ENCODE assay signal across 8 cellular contexts in genomic region chr7:102286237-102287081, GRCh38. TPM values are rescaled to one million over a fixed set of nuclear protein-coding genes. Genes with fewer than 3 reads are reported as not detected.
DNase-seq lines count a peak whose midpoint lies in the region; ATAC-seq and TF ChIP-seq lines count a peak whose summit lies in the region.

Gene SH2B2, plus strand, starts transcription at chr7:102286868. Its CDS starts 13,683 bp downstream, at chr7:102300551.

- H3K4me1 Mint-ChIP-seq in Caco-2 (ENCODE audit: low read depth, unreplicated experiment) (peaks cover 7% of the 10 kb centered on the region), endodermal cell (no peaks in the 10 kb centered on the region)
- H3K4me1 Mint-ChIP-seq in activated CD4-positive, alpha-beta memory T cell treated with anti-CD3 and anti-CD28 coated beads for 36 hours (ENCODE audit: low read depth): peaks cover 34% of the 10 kb centered on the region
- peaks cover 55% of the 10 kb centered on the region for H3K4me1 Mint-ChIP-seq in stimulated activated naive CD8-positive, alpha-beta T cell treated with anti-CD3 and anti-CD28 coated beads, Interleukin-15, amount 100 ng/mL, for 72 hours

- peak within 1 kb of the TSS; percentile 94 for H3K4ac ChIP-seq in mesendoderm (ENCODE audit: low read depth, low read length)

- peaks cover 3% of the 10 kb centered on the region; the same call in 1 of the 2 replicates for H3K4me1 ChIP-seq in Caco-2
- H3K4me1 ChIP-seq in endodermal cell (ENCODE audit: control insufficient read depth, insufficient read depth, low read length): no peaks in the 10 kb centered on the region
- peaks cover 2% of the 10 kb centered on the region for H3K4me1 ChIP-seq in mesendoderm (ENCODE audit: control insufficient read depth, low read depth, low read length)

- H4K5ac ChIP-seq in mesendoderm (ENCODE audit: low read length): no peak within 1 kb of the TSS

- WGBS in endodermal cell (ENCODE audit: insufficient coverage in 1 of 2, insufficient read length in 1 of 2), 2 experiments: 1% methylated on average over 21 to 99 of the region's 114 CpGs
- WGBS in mesendoderm (ENCODE audit: extremely low coverage, insufficient coverage, low lambda C conversion rate): no CpG with 5 or more reads among the region's 114 CpGs

- H3K36me3 ChIP-seq in Caco-2 (ENCODE audit: control insufficient read depth, insufficient read depth, low read length) (no peaks in the 10 kb centered on the region), endodermal cell (ENCODE audit: control insufficient read depth, insufficient read depth, low read length) (no peaks in the 10 kb centered on the region), mesendoderm (ENCODE audit: control insufficient read depth, insufficient read depth, low read length) (no peaks in the 10 kb centered on the region)

- POLR2A ChIA-PET in Caco-2 (lab: Charles Lee): interaction anchor here (0.6 kb wide), 2 partner anchors 77 to 152 kb away, joined by 3 to 4 read pairs; no protein-coding TSS in a partner anchor
- POLR2A ChIA-PET in activated CD4-positive, alpha-beta memory T cell treated with anti-CD3 and anti-CD28 coated beads for 36 hours (lab: Charles Lee): interaction anchor here (1.1 kb wide), 1 partner anchor 107 kb away, joined by 3 read pairs; no protein-coding TSS in a partner anchor

- H4K8ac ChIP-seq in mesendoderm (ENCODE audit: low read depth, low read length): peak within 1 kb of the TSS; percentile 5

- CTCF ChIA-PET in Caco-2 (lab: Charles Lee): interaction anchor here (0.6 to 1.0 kb wide), 2 partner anchors 26 to 77 kb away, joined by 3 to 5 read pairs; no protein-coding TSS in a partner anchor
- CTCF ChIA-PET in activated CD4-positive, alpha-beta memory T cell treated with anti-CD3 and anti-CD28 coated beads for 36 hours (lab: Charles Lee): interaction anchor here (1.1 kb wide), 1 partner anchor 164 kb away, joined by 4 read pairs; no protein-coding TSS in a partner anchor

- H3K27me3 Mint-ChIP-seq in Caco-2 (ENCODE audit: insufficient read depth, unreplicated experiment) (no peaks in the 10 kb centered on the region), endodermal cell (ENCODE audit: insufficient read depth) (peaks cover 22% of the 10 kb centered on the region)
- peaks cover 6% of the 10 kb centered on the region for H3K27me3 Mint-ChIP-seq in activated CD4-positive, alpha-beta memory T cell treated with anti-CD3 and anti-CD28 coated beads for 36 hours
- peaks cover 32% of the 10 kb centered on the region for H3K27me3 Mint-ChIP-seq in stimulated activated naive CD8-positive, alpha-beta T cell treated with anti-CD3 and anti-CD28 coated beads, Interleukin-15, amount 100 ng/mL, for 72 hours

- intact Hi-C loops in Caco-2 (cut with micrococcal nuclease; ENCODE audit: unreplicated experiment): loop anchor here (5.0 to 10.0 kb wide), 2 partner anchors 36 to 168 kb away; no protein-coding TSS in a partner anchor
- intact Hi-C loops in activated CD4-positive, alpha-beta memory T cell treated with anti-CD3 and anti-CD28 coated beads for 36 hours (cut with micrococcal nuclease): loop anchor here (1.0 to 5.0 kb wide), 2 partner anchors 110 to 176 kb away; partner anchors contain the start of genes ALKBH4, LRWD1 and PRKRIP1

- peak within 1 kb of the TSS; percentile 99 for H3K4me3 ChIP-seq in Caco-2 (ENCODE audit: low read depth, low read length)
- peak within 1 kb of the TSS; percentile 81 for H3K4me3 ChIP-seq in endodermal cell (ENCODE audit: low read length)
- H3K4me3 ChIP-seq in mesendoderm (ENCODE audit: low read length): peak within 1 kb of the TSS; percentile 73

- no peaks in the 10 kb centered on the region for H3K9me3 Mint-ChIP-seq in Caco-2 (ENCODE audit: unreplicated experiment)
- no peaks in the 10 kb centered on the region for H3K9me3 Mint-ChIP-seq in activated CD4-positive, alpha-beta memory T cell treated with anti-CD3 and anti-CD28 coated beads for 36 hours
- H3K9me3 Mint-ChIP-seq in endodermal cell: no peaks in the 10 kb centered on the region
- H3K9me3 Mint-ChIP-seq in stimulated activated naive CD8-positive, alpha-beta T cell treated with anti-CD3 and anti-CD28 coated beads, Interleukin-15, amount 100 ng/mL, for 72 hours: no peaks in the 10 kb centered on the region

- no peaks in the 10 kb centered on the region for H3K9me3 ChIP-seq in Caco-2
- no peaks in the 10 kb centered on the region for H3K9me3 ChIP-seq in endodermal cell (ENCODE audit: control insufficient read depth, low read length)

- TF ChIP-seq CTCF in Caco-2 (IDR thresholded peaks at IDR 0.05; ENCODE audit: insufficient read depth in 1 of 2, low read depth in 1 of 2, low read length in 1 of 2, severe bottlenecking in 1 of 2, unreplicated experiment in 1 of 2) (no peak), endodermal cell (conservative IDR thresholded peaks at IDR 0.05) (peak; percentile 11)

- peak; percentile 25 for ATAC-seq in GM21825 (IDR thresholded peaks at IDR 0.05; ENCODE audit: unreplicated experiment)
- ATAC-seq in stimulated activated naive CD8-positive, alpha-beta T cell treated with anti-CD3 and anti-CD28 coated beads, Interleukin-15, amount 100 ng/mL, for 72 hours: peak; percentile 31

- H3K36me3 Mint-ChIP-seq in Caco-2 (ENCODE audit: insufficient read depth, unreplicated experiment) (peaks cover 4% of the 10 kb centered on the region), endodermal cell (ENCODE audit: low read depth) (no peaks in the 10 kb centered on the region)
- H3K36me3 Mint-ChIP-seq in activated CD4-positive, alpha-beta memory T cell treated with anti-CD3 and anti-CD28 coated beads for 36 hours: no peaks in the 10 kb centered on the region

- H3K9ac ChIP-seq in endodermal cell (ENCODE audit: extremely low read depth, low read length, poor library complexity, severe bottlenecking): peak within 1 kb of the TSS; percentile 70
- peak within 1 kb of the TSS; percentile 89 for H3K9ac ChIP-seq in mesendoderm (ENCODE audit: low read length)

- H3K27ac Mint-ChIP-seq in Caco-2 (ENCODE audit: unreplicated experiment) (peak within 1 kb of the TSS; percentile 45), endodermal cell (no peak within 1 kb of the TSS)
- no peak within 1 kb of the TSS for H3K27ac Mint-ChIP-seq in activated CD4-positive, alpha-beta memory T cell treated with anti-CD3 and anti-CD28 coated beads for 36 hours
- no peak within 1 kb of the TSS for H3K27ac Mint-ChIP-seq in stimulated activated naive CD8-positive, alpha-beta T cell treated with anti-CD3 and anti-CD28 coated beads, Interleukin-15, amount 100 ng/mL, for 72 hours

- H3K27ac ChIP-seq in endodermal cell (ENCODE audit: low read depth, low read length): peak within 1 kb of the TSS; percentile 89
- H3K27ac ChIP-seq in mesendoderm (ENCODE audit: low read depth, low read length): no peak within 1 kb of the TSS

- H3K18ac ChIP-seq in mesendoderm (ENCODE audit: low read length): peak within 1 kb of the TSS; percentile 89

- H2BK120ac ChIP-seq in mesendoderm (ENCODE audit: low read depth, low read length): no peak within 1 kb of the TSS

- BruUV-seq in Caco-2 (replicated peaks; lab: Mats Ljungman, UMichigan): TSS peak; percentile 73

- no peak within 1 kb of the TSS for H2BK5ac ChIP-seq in mesendoderm (ENCODE audit: low read length)

- H3K79me2 ChIP-seq in mesendoderm (ENCODE audit: control insufficient read depth, insufficient read depth, low read length): no peaks in the 10 kb centered on the region

- peak within 1 kb of the TSS; percentile 71 for H3K4me3 Mint-ChIP-seq in Caco-2 (ENCODE audit: unreplicated experiment)
- peak within 1 kb of the TSS; percentile 68 for H3K4me3 Mint-ChIP-seq in activated CD4-positive, alpha-beta memory T cell treated with anti-CD3 and anti-CD28 coated beads for 36 hours
- H3K4me3 Mint-ChIP-seq in endodermal cell: peak within 1 kb of the TSS; percentile 54
- peak within 1 kb of the TSS; percentile 61 to 79 for H3K4me3 Mint-ChIP-seq in stimulated activated naive CD8-positive, alpha-beta T cell treated with anti-CD3 and anti-CD28 coated beads, Interleukin-15, amount 100 ng/mL, for 72 hours

- H3K56ac ChIP-seq in mesendoderm (ENCODE audit: low read length): peak within 1 kb of the TSS; percentile 91

- no peak within 1 kb of the TSS for H2AK5ac ChIP-seq in mesendoderm (ENCODE audit: low read length)

- H3K23ac ChIP-seq in mesendoderm (ENCODE audit: low read length): peak within 1 kb of the TSS; percentile 24

- peak within 1 kb of the TSS; percentile 93 for H3K4me2 ChIP-seq in mesendoderm (ENCODE audit: low read length)

- H3K27me3 ChIP-seq in Caco-2 (replicated peaks; ENCODE audit: control insufficient read depth, insufficient read depth, low read length) (no peaks in the 10 kb centered on the region), endodermal cell (ENCODE audit: control insufficient read depth, insufficient read depth, low read length, poor library complexity, severe bottlenecking) (peaks cover 5% of the 10 kb centered on the region), mesendoderm (ENCODE audit: insufficient read depth, low read length, poor library complexity) (no peaks in the 10 kb centered on the region)

- H2BK15ac ChIP-seq in mesendoderm (replicated peaks; ENCODE audit: low read depth): no peak within 1 kb of the TSS

- DNase-seq in Caco-2 (peak; percentile 78 to 79), NCI-H2196 (lab: John Stamatoyannopoulos, UW; ENCODE audit: unreplicated experiment) (peak; percentile 84), endodermal cell (peak; percentile 86), mesendoderm (peak; percentile 79), kidney glomerular epithelial cell (lab: John Stamatoyannopoulos, UW) (no peak)
- peak; percentile 56 for DNase-seq in activated CD4-positive, alpha-beta memory T cell treated with anti-CD3 and anti-CD28 coated beads for 36 hours
- DNase-seq in stimulated activated naive CD8-positive, alpha-beta T cell treated with anti-CD3 and anti-CD28 coated beads, Interleukin-15, amount 100 ng/mL, for 72 hours: peak; percentile 41 to 55

- H3K79me1 ChIP-seq in mesendoderm (ENCODE audit: low read length): no peaks in the 10 kb centered on the region

RNA-seq across cellular contexts. Expression of gene SH2B2, which starts in this region (rescaled TPM):
- total RNA-seq in Caco-2 (2022): 8.1 and 10.6 TPM in 2 replicates
- total RNA-seq in activated CD4-positive, alpha-beta memory T cell treated with anti-CD3 and anti-CD28 coated beads for 36 hours: 1 to 10 TPM; 3.8 to 4.7 TPM
- total RNA-seq in endodermal cell: 1 to 10 TPM; 8.0 to 8.7 TPM
- polyA plus RNA-seq in endodermal cell (2013, experiment 1 of 2): 8.4 TPM
- 8.7 TPM for polyA plus RNA-seq in endodermal cell (2013, experiment 2 of 2)
- 3.1 TPM for polyA plus RNA-seq in mesendoderm (2013, experiment 1 of 2)
- 3.2 TPM for polyA plus RNA-seq in mesendoderm (2013, experiment 2 of 2)
